ENCODE assay signal across 16 cellular contexts in genomic region chr5:124021066-124021641, GRCh38.
DNase-seq lines count a peak whose midpoint lies in the region; ATAC-seq and TF ChIP-seq lines count a peak whose summit lies in the region.
"Had no signal": no experiment of that assay in that cellular context is flagged by ENCODE, and none has a peak within 500 bp of the region (broad histone marks: within the 10 kb centered on the region; RNA-seq: fewer than 3 reads in every experiment).

No MANE protein-coding gene starts in this region.

- intact Hi-C loops in PC-3 (cut with micrococcal nuclease) = no loop called here
- intact Hi-C loops in upper lobe of right lung (cut with DNase I) = no loop called here
- intact Hi-C loops in psoas muscle (cut with DNase I) = no loop called here

- no peaks in the 10 kb centered on the region for H4K20me1 ChIP-seq in PC-3 (ENCODE audit: low read length)

- H3F3A ChIP-seq in PC-3 (ENCODE audit: low read length, unreplicated experiment) = no peaks in the 10 kb centered on the region

- POLR2A ChIA-PET in PC-3 (lab: Charles Lee; ENCODE audit: unreplicated experiment) = no interaction called here

- no peak for ATAC-seq in PC-3
- ATAC-seq in foreskin keratinocyte = no peak
- no peak for ATAC-seq in HG03159 (IDR thresholded peaks at IDR 0.05; ENCODE audit: unreplicated experiment)
- no peak for ATAC-seq in upper lobe of right lung
- no peak for ATAC-seq in psoas muscle
- ATAC-seq: CD8-positive, alpha-beta T cell; K562 had no signal

- no peaks in the 10 kb centered on the region for H3K9me3 ChIP-seq in PC-3 (ENCODE audit: low read length)
- no peaks in the 10 kb centered on the region for H3K9me3 ChIP-seq in Peyer's patch
- H3K9me3 ChIP-seq in upper lobe of right lung = no peaks in the 10 kb centered on the region
- H3K9me3 ChIP-seq in psoas muscle = no peaks in the 10 kb centered on the region

- H3K79me2 ChIP-seq in PC-3 (ENCODE audit: low read length) = no peaks in the 10 kb centered on the region

- TF ChIP-seq CTCF in PC-3 (conservative IDR thresholded peaks at IDR 0.05; ENCODE audit: low read depth, low read length) (no peak), foreskin keratinocyte (conservative IDR thresholded peaks at IDR 0.05) (peak; percentile 8), Peyer's patch (IDR thresholded peaks at IDR 0.05) (no peak), upper lobe of right lung (IDR thresholded peaks at IDR 0.05) (no peak), psoas muscle (IDR thresholded peaks at IDR 0.05) (no peak)

- TF ChIP-seq POLR2A in Peyer's patch (IDR thresholded peaks at IDR 0.05) = no peak

- no peak overlapping the region for H3K9ac ChIP-seq in PC-3 (ENCODE audit: low read length)

- DNase-seq in DMS53 (lab: John Stamatoyannopoulos, UW) = peak; percentile 7
- DNase-seq in DMS53 treated with DMSO at 0.1 percent for 48 hours (lab: John Stamatoyannopoulos, UW; ENCODE audit: unreplicated experiment) = no peak
- DNase-seq in PC-3 = peak; percentile 10
- no peak for DNase-seq in foreskin keratinocyte
- no peak for DNase-seq in Peyer's patch
- DNase-seq in upper lobe of right lung = no peak
- no peak for DNase-seq in psoas muscle
- DNase-seq: 8988T; CD8-positive, alpha-beta T cell; H7; NCI-H1436 treated with DMSO at 0.1 percent for 48 hours; NCI-H2029 treated with DMSO at 0.1 percent for 48 hours; NCI-H510A; SHP77 had no signal

- CTCF ChIA-PET in PC-3 (lab: Charles Lee) = no interaction called here

- no peak overlapping the region for H3K27ac ChIP-seq in PC-3 (ENCODE audit: low read length)
- no peak overlapping the region for H3K27ac ChIP-seq in foreskin keratinocyte
- H3K27ac ChIP-seq in Peyer's patch = no peak overlapping the region
- no peak overlapping the region for H3K27ac ChIP-seq in upper lobe of right lung
- no peak overlapping the region for H3K27ac ChIP-seq in psoas muscle

- H3K27me3 ChIP-seq in PC-3 (ENCODE audit: low read length) = no peaks in the 10 kb centered on the region
- no peaks in the 10 kb centered on the region for H3K27me3 ChIP-seq in foreskin keratinocyte
- H3K27me3 ChIP-seq in Peyer's patch = no peaks in the 10 kb centered on the region
- no peaks in the 10 kb centered on the region for H3K27me3 ChIP-seq in upper lobe of right lung
- no peaks in the 10 kb centered on the region for H3K27me3 ChIP-seq in psoas muscle (ENCODE audit: insufficient read depth in 3 of 3, low read length in 2 of 3)

- H3K4me1 ChIP-seq in PC-3 (ENCODE audit: insufficient read depth, low read length) = no peaks in the 10 kb centered on the region
- H3K4me1 ChIP-seq in foreskin keratinocyte = no peaks in the 10 kb centered on the region
- no peaks in the 10 kb centered on the region for H3K4me1 ChIP-seq in Peyer's patch
- H3K4me1 ChIP-seq in upper lobe of right lung = no peaks in the 10 kb centered on the region
- H3K4me1 ChIP-seq in psoas muscle = no peaks in the 10 kb centered on the region

- no peaks in the 10 kb centered on the region for H3K9me2 ChIP-seq in PC-3 (replicated peaks; ENCODE audit: low read length)

- H2AFZ ChIP-seq in PC-3 (ENCODE audit: low read length) = no peak overlapping the region

- no peak overlapping the region for H3K4me2 ChIP-seq in PC-3 (ENCODE audit: low read length)

- WGBS in psoas muscle, 3 donors = 95 to 97% (median 96%) methylated on average over 1 of the region's 1 CpG

- no TSS peak for BruUV-seq in PC-3 (replicated peaks; lab: Mats Ljungman, UMichigan)

- no peaks in the 10 kb centered on the region for H3K36me3 ChIP-seq in PC-3 (ENCODE audit: low read depth, low read length)
- no peaks in the 10 kb centered on the region for H3K36me3 ChIP-seq in Peyer's patch
- H3K36me3 ChIP-seq in upper lobe of right lung = no peaks in the 10 kb centered on the region
- no peaks in the 10 kb centered on the region for H3K36me3 ChIP-seq in psoas muscle (ENCODE audit: insufficient read depth in 1 of 2, low read depth in 1 of 2)

- no peak overlapping the region for H3K4me3 ChIP-seq in PC-3 (ENCODE audit: low read length)
- no peak overlapping the region for H3K4me3 ChIP-seq in Peyer's patch
- H3K4me3 ChIP-seq in upper lobe of right lung = no peak overlapping the region
- no peak overlapping the region for H3K4me3 ChIP-seq in psoas muscle
- H3K4me3 ChIP-seq: K562 had no signal

Comparison
In these comparisons a context has a peak if more than half of its experiments do, and no peak if none do; other contexts are left out.
1. DNase-seq: peak in DMS53 (single experiment) and PC-3 (single experiment); none in DMS53 treated with DMSO at 0.1 percent for 48 hours (single experiment), foreskin keratinocyte (0 of 2), Peyer's patch (0 of 3), upper lobe of right lung (single experiment) and psoas muscle (0 of 2).